ENCODE assay signal across 24 cellular contexts in genomic region chr19:36745870-36746269, GRCh38. TPM values are rescaled to one million over a fixed set of nuclear protein-coding genes. Genes with fewer than 3 reads are reported as not detected.
DNase-seq lines count a peak whose midpoint lies in the region; ATAC-seq and TF ChIP-seq lines count a peak whose summit lies in the region.
"Had no signal": no experiment of that assay in that cellular context is flagged by ENCODE, and none has a peak within 500 bp of the region (broad histone marks: within the 10 kb centered on the region; RNA-seq: fewer than 3 reads in every experiment).

No MANE protein-coding gene starts in this region.

- H3K9me3 Mint-ChIP-seq in endothelial cell (ENCODE audit: unreplicated experiment) (peaks cover 69% of the 10 kb centered on the region), neural progenitor cell (peaks cover 92% of the 10 kb centered on the region)

- TF ChIP-seq CTCF in HEK293 (tag by site-specific recombination; IDR thresholded peaks at IDR 0.05) (no peak), endothelial cell (IDR thresholded peaks at IDR 0.05; ENCODE audit: unreplicated experiment) (no peak), neural progenitor cell (IDR thresholded peaks at IDR 0.05) (no peak), spleen (IDR thresholded peaks at IDR 0.05 in 8 of 11, conservative IDR thresholded peaks at IDR 0.05 in 3 of 11) (no peak)

- H3K27me3 Mint-ChIP-seq in endothelial cell (ENCODE audit: unreplicated experiment) (peaks cover 2% of the 10 kb centered on the region), neural progenitor cell (ENCODE audit: insufficient read depth, low read depth) (peaks cover 3% of the 10 kb centered on the region)

- H3K9ac ChIP-seq in BLaER1 (no peak overlapping the region), neural progenitor cell (no peak overlapping the region)
- H3K9ac ChIP-seq: KMS-11 had no signal

- peak overlapping the region; percentile 44 for H3K4me3 ChIP-seq in BLaER1
- no peak overlapping the region for H3K4me3 ChIP-seq in HEK293 (ENCODE audit: low read depth, low read length)
- peak overlapping the region; percentile 5 for H3K4me3 ChIP-seq in neural progenitor cell
- peak overlapping the region in 1 of 8 donors; percentile 3 for H3K4me3 ChIP-seq in spleen

- H3K27me3 ChIP-seq in BLaER1 (no peaks in the 10 kb centered on the region; the same call in 1 of the 2 replicates), neural progenitor cell (no peaks in the 10 kb centered on the region), spleen (replicated peaks in 1 of 7) (no peaks in the 10 kb centered on the region)

- H3K79me2 ChIP-seq in neural progenitor cell (ENCODE audit: low read depth) = no peaks in the 10 kb centered on the region

- WGBS in spleen, 5 donors = 94 to 99% (median 97%) methylated on average over 4 of the region's 4 CpGs

- DNase-seq in endothelial cell (ENCODE audit: low spot score) = no peak
- DNase-seq in neural progenitor cell (ENCODE audit: low spot score) = no peak
- DNase-seq in NCI-H2081 treated with DMSO at 0.1 percent for 48 hours (lab: John Stamatoyannopoulos, UW) = no peak
- no peak for DNase-seq in NCI-H187 treated with DMSO at 0.1 percent for 48 hours (lab: John Stamatoyannopoulos, UW)
- no peak for DNase-seq in spleen
- DNase-seq: AML-193, DMS53, H7, HFFc6, IMR-90, NCI-H1092 treated with DMSO at 0.1 percent for 48 hours, NCI-H1436 treated with DMSO at 0.1 percent for 48 hours, NCI-H2029 treated with DMSO at 0.1 percent for 48 hours, NCI-H2171, NCI-H345, NCI-H524, NCI-H774, Right ventricle myocardium superior had no signal

- H3K4me2 ChIP-seq in BLaER1 = no peak overlapping the region
- H3K4me2 ChIP-seq in neural progenitor cell = no peak overlapping the region
- H3K4me2 ChIP-seq: KMS-11 had no signal

- no peak overlapping the region for H3K27ac Mint-ChIP-seq in endothelial cell (ENCODE audit: unreplicated experiment)
- no peak overlapping the region for H3K27ac Mint-ChIP-seq in neural progenitor cell
- H3K27ac Mint-ChIP-seq: HFFc6 had no signal

- CTCF ChIA-PET in HEK293 (lab: Yijun Ruan, JAX) = no interaction called here

- TF ChIP-seq POLR2A in spleen (IDR thresholded peaks at IDR 0.05) = no peak

- no peaks in the 10 kb centered on the region for H4K20me1 ChIP-seq in BLaER1
- H4K20me1 ChIP-seq in neural progenitor cell (ENCODE audit: low read depth) = no peaks in the 10 kb centered on the region

- H3K4me1 ChIP-seq in BLaER1 (no peaks in the 10 kb centered on the region), HEK293 (ENCODE audit: control insufficient read depth, insufficient read depth, low read length) (no peaks in the 10 kb centered on the region), neural progenitor cell (no peaks in the 10 kb centered on the region), spleen (no peaks in the 10 kb centered on the region)

- ATAC-seq in HG03378 (IDR thresholded peaks at IDR 0.05; ENCODE audit: unreplicated experiment) = no peak

- POLR2A ChIA-PET in HEK293 (lab: Yijun Ruan, JAX) = no interaction called here

- H3K4me1 Mint-ChIP-seq in endothelial cell (ENCODE audit: unreplicated experiment) = no peaks in the 10 kb centered on the region
- no peaks in the 10 kb centered on the region for H3K4me1 Mint-ChIP-seq in neural progenitor cell
- H3K4me1 Mint-ChIP-seq: CD14-positive monocyte had no signal

- H3K36me3 ChIP-seq in BLaER1 (peaks cover 92% of the 10 kb centered on the region), HEK293 (ENCODE audit: control insufficient read depth in 2 of 2, insufficient read depth in 1 of 2, low read length in 2 of 2) (peaks cover 54 to 74% of the 10 kb centered on the region in 2 experiments), neural progenitor cell (peaks cover 58% of the 10 kb centered on the region), spleen (peaks cover 23 to 91% (median 50%) of the 10 kb centered on the region in 6 donors)

- H2AFZ ChIP-seq in neural progenitor cell (replicated peaks) = no peak overlapping the region

- intact Hi-C loops in spleen (cut with DNase I; ENCODE audit: low total_unique reads) = no loop called here

- H3K9me3 ChIP-seq in BLaER1 (peaks cover 99% of the 10 kb centered on the region), HEK293 (ENCODE audit: control insufficient read depth, insufficient read depth, low read depth, low read length) (peaks cover 59% of the 10 kb centered on the region), neural progenitor cell (ENCODE audit: low read depth) (peaks cover 69% of the 10 kb centered on the region), spleen (peaks cover 65 to 100% (median 100%) of the 10 kb centered on the region in 8 donors)

- peaks cover 26% of the 10 kb centered on the region for H3F3A ChIP-seq in neural progenitor cell (ENCODE audit: low read depth)

- peak overlapping the region; percentile 25 for H3K4me3 Mint-ChIP-seq in endothelial cell (ENCODE audit: unreplicated experiment)
- H3K4me3 Mint-ChIP-seq in neural progenitor cell = no peak overlapping the region
- H3K4me3 Mint-ChIP-seq: CD14-positive monocyte, HFFc6 had no signal

- H3K27ac ChIP-seq in BLaER1 (no peak overlapping the region), HEK293 (ENCODE audit: extremely low read depth, low read depth, low read length) (no peak overlapping the region), neural progenitor cell (no peak overlapping the region), spleen (no peak overlapping the region)
- H3K27ac ChIP-seq: HL-60, KMS-11 had no signal

- H3K36me3 Mint-ChIP-seq in endothelial cell (ENCODE audit: low read depth, unreplicated experiment) = peaks cover 87% of the 10 kb centered on the region
- peaks cover 62% of the 10 kb centered on the region for H3K36me3 Mint-ChIP-seq in neural progenitor cell

TF ChIP-seq in HEK293, 187 proteins besides CTCF, POLR2A, EP300 and RAD21:
- TF ChIP-seq ZNF621 (tag by site-specific recombination; IDR thresholded peaks at IDR 0.05) (no peak), ZNF184 (tag by site-specific recombination; IDR thresholded peaks at IDR 0.05) (peak; percentile 73; the same call in 1 of the 2 replicates), ZNF280D (tag by site-specific recombination; IDR thresholded peaks at IDR 0.05) (peak; percentile 78; the same call in 1 of the 2 replicates), ZBTB21 (tag by site-specific recombination; IDR thresholded peaks at IDR 0.05) (peak; percentile 89), ZNF362 (tag by site-specific recombination; IDR thresholded peaks at IDR 0.05) (0 out of 2 replicates have a peak, but pooled peaks have one; percentile 30), ZNF221 (tag by site-specific recombination; IDR thresholded peaks at IDR 0.05; ENCODE audit: borderline replicate concordance) (no peak), ZNF350 (tag by site-specific recombination; IDR thresholded peaks at IDR 0.05) (peak; percentile 54; the same call in 1 of the 2 replicates), ZNF10 (tag by site-specific recombination; IDR thresholded peaks at IDR 0.05) (no peak), ZNF558 (tag by site-specific recombination; IDR thresholded peaks at IDR 0.05) (0 out of 2 replicates have a peak, but pooled peaks have one; percentile 29), ZFP37 (tag by site-specific recombination; IDR thresholded peaks at IDR 0.05) (peak; percentile 41; the same call in 1 of the 2 replicates), SETDB1 (IDR thresholded peaks at IDR 0.05; ENCODE audit: insufficient read length, low read length) (peak; percentile 48), ZNF24 (tag by site-specific recombination; IDR thresholded peaks at IDR 0.05) (peak; percentile 29; the same call in 1 of the 2 replicates), ZNF366 (tag by site-specific recombination; conservative IDR thresholded peaks at IDR 0.05) (no peak), GLIS1 (tag by site-specific recombination; IDR thresholded peaks at IDR 0.05) (no peak), ZNF629 (tag by site-specific recombination; IDR thresholded peaks at IDR 0.05) (peak; percentile 68; the same call in 1 of the 2 replicates)

RNA-seq across cellular contexts. Expression of gene ZNF850, which starts 26.7 kb away (rescaled TPM):
- total RNA-seq in endothelial cell (ENCODE audit: unreplicated experiment) (7.0 TPM), neural progenitor cell (ENCODE audit: low replicate concordance) (25.5 and 32.1 TPM in 2 replicates), spleen (1 to 10 TPM; 3.1 to 7.8 (median 4.6) TPM)
- under 1 TPM; 0.36 to 0.51 (median 0.46) TPM for polyA plus RNA-seq in spleen

RNA-seq across cellular contexts. Expression of gene ZNF567, which starts 58.5 kb away (rescaled TPM):
- 9.7 TPM for total RNA-seq in endothelial cell (ENCODE audit: unreplicated experiment)
- total RNA-seq in neural progenitor cell (ENCODE audit: low replicate concordance) = 26.9 and 27.7 TPM in 2 replicates
- 10 to 100 TPM in 4 of 7 donors, 1 to 10 TPM in 3; 7.5 to 24.1 (median 11.7) TPM for total RNA-seq in spleen
- polyA plus RNA-seq in spleen = 1 to 10 TPM; 2.2 to 6.3 (median 3.4) TPM
